In the genomic region with DNA sequence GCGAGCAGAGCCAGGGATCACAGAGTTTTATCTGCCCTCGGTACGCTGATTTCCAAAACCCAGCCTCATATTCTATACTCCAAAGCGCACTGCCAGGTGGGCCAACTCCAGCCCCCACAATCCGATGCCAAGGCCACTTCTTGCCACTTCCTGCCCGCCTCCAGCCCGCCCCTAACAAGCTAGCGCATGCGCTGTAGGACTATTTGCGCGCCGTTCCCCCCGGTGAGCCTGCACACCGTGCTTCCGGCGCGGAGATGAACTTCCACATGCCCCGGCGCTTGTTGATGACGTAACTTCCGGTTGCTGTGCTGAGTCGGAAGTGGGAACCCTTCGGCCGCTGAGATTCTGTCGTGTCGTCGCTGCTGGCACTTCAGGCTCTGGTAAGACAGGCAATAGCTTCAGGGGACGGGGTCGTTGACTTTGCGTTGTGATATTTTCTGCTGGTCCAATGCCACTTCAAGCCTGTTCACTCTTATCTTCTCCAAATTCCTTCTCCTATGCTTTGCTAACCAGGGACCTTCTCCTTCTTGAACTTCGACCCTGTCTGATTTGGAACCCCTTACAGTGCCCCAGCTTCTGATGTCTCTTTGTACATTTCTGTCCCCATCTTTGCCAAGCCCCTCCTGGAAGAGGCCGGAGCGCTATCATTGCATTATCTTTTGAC, we compare ENCODE assay signal across 1 cellular context.
TF ChIP-seq lines count a peak whose summit lies in the region.

A gene with protein sequence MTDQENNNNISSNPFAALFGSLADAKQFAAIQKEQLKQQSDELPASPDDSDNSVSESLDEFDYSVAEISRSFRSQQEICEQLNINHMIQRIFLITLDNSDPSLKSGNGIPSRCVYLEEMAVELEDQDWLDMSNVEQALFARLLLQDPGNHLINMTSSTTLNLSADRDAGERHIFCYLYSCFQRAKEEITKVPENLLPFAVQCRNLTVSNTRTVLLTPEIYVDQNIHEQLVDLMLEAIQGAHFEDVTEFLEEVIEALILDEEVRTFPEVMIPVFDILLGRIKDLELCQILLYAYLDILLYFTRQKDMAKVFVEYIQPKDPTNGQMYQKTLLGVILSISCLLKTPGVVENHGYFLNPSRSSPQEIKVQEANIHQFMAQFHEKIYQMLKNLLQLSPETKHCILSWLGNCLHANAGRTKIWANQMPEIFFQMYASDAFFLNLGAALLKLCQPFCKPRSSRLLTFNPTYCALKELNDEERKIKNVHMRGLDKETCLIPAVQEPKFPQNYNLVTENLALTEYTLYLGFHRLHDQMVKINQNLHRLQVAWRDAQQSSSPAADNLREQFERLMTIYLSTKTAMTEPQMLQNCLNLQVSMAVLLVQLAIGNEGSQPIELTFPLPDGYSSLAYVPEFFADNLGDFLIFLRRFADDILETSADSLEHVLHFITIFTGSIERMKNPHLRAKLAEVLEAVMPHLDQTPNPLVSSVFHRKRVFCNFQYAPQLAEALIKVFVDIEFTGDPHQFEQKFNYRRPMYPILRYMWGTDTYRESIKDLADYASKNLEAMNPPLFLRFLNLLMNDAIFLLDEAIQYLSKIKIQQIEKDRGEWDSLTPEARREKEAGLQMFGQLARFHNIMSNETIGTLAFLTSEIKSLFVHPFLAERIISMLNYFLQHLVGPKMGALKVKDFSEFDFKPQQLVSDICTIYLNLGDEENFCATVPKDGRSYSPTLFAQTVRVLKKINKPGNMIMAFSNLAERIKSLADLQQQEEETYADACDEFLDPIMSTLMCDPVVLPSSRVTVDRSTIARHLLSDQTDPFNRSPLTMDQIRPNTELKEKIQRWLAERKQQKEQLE (plus strand): TSS at position 306 of the 664 bp plus-strand sequence. CDS start 5,481 bp downstream, outside the sequence.

TF ChIP-seq in HCT116, 20 proteins besides CTCF, POLR2A, EP300 and RAD21 (continued from another document):
- TF ChIP-seq, protein P1, sequence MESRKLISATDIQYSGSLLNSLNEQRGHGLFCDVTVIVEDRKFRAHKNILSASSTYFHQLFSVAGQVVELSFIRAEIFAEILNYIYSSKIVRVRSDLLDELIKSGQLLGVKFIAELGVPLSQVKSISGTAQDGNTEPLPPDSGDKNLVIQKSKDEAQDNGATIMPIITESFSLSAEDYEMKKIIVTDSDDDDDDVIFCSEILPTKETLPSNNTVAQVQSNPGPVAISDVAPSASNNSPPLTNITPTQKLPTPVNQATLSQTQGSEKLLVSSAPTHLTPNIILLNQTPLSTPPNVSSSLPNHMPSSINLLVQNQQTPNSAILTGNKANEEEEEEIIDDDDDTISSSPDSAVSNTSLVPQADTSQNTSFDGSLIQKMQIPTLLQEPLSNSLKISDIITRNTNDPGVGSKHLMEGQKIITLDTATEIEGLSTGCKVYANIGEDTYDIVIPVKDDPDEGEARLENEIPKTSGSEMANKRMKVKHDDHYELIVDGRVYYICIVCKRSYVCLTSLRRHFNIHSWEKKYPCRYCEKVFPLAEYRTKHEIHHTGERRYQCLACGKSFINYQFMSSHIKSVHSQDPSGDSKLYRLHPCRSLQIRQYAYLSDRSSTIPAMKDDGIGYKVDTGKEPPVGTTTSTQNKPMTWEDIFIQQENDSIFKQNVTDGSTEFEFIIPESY (IDR thresholded peaks at IDR 0.05; ENCODE audit: extremely low read depth, insufficient replicate concordance, low read length): no peak
- TF ChIP-seq, protein P2, sequence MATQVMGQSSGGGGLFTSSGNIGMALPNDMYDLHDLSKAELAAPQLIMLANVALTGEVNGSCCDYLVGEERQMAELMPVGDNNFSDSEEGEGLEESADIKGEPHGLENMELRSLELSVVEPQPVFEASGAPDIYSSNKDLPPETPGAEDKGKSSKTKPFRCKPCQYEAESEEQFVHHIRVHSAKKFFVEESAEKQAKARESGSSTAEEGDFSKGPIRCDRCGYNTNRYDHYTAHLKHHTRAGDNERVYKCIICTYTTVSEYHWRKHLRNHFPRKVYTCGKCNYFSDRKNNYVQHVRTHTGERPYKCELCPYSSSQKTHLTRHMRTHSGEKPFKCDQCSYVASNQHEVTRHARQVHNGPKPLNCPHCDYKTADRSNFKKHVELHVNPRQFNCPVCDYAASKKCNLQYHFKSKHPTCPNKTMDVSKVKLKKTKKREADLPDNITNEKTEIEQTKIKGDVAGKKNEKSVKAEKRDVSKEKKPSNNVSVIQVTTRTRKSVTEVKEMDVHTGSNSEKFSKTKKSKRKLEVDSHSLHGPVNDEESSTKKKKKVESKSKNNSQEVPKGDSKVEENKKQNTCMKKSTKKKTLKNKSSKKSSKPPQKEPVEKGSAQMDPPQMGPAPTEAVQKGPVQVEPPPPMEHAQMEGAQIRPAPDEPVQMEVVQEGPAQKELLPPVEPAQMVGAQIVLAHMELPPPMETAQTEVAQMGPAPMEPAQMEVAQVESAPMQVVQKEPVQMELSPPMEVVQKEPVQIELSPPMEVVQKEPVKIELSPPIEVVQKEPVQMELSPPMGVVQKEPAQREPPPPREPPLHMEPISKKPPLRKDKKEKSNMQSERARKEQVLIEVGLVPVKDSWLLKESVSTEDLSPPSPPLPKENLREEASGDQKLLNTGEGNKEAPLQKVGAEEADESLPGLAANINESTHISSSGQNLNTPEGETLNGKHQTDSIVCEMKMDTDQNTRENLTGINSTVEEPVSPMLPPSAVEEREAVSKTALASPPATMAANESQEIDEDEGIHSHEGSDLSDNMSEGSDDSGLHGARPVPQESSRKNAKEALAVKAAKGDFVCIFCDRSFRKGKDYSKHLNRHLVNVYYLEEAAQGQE (IDR thresholded peaks at IDR 0.05; ENCODE audit: low read depth): no peak
- TF ChIP-seq SIN3A (IDR thresholded peaks at IDR 0.05; ENCODE audit: low read depth) (peak; percentile 85), EZH2 (IDR thresholded peaks at IDR 0.05) (no peak), SP1 (IDR thresholded peaks at IDR 0.05; ENCODE audit: low read depth) (peak; percentile 61), FOSL1 (IDR thresholded peaks at IDR 0.05; ENCODE audit: low read depth) (no peak), SRF (IDR thresholded peaks at IDR 0.05; ENCODE audit: low read depth) (peak; percentile 95), JUND (IDR thresholded peaks at IDR 0.05) (no peak), CBX3 (IDR thresholded peaks at IDR 0.05; ENCODE audit: low read depth) (no peak), ZNF274 (IDR thresholded peaks at IDR 0.05; ENCODE audit: low read depth, low read length) (no peak)
TF ChIP-seq in HCT116: peak in this region for 8.
